Comparison of ENCODE assay signal across 1 cellular context in genomic region chr12:89948266-89949175, GRCh38.
TF ChIP-seq lines count a peak whose summit lies in the region.

No MANE protein-coding gene starts in this region.

TF ChIP-seq in endothelial cell of umbilical vein, 7 proteins besides CTCF, POLR2A, EP300 and RAD21:
- TF ChIP-seq MYC (IDR thresholded peaks at IDR 0.05; ENCODE audit: low read depth, low read length) (no peak), EZH2 (IDR thresholded peaks at IDR 0.05; ENCODE audit: borderline replicate concordance, low read depth, low read length, severe bottlenecking) (no peak), POLR2AphosphoS5 (IDR thresholded peaks at IDR 0.05; ENCODE audit: insufficient read depth, low read depth, low read length) (no peak), JUN (IDR thresholded peaks at IDR 0.05; ENCODE audit: borderline replicate concordance, insufficient read depth, insufficient read length, low read depth) (no peak), GATA2 (IDR thresholded peaks at IDR 0.05; ENCODE audit: insufficient read depth, insufficient read length, low read depth, low read length) (no peak), FOS (IDR thresholded peaks at IDR 0.05; ENCODE audit: borderline replicate concordance, insufficient read depth, low read length) (no peak), MAX (IDR thresholded peaks at IDR 0.05; ENCODE audit: insufficient read depth, insufficient read length) (no peak)
